1 cellular context compared by ENCODE assay signal in the genomic region with DNA sequence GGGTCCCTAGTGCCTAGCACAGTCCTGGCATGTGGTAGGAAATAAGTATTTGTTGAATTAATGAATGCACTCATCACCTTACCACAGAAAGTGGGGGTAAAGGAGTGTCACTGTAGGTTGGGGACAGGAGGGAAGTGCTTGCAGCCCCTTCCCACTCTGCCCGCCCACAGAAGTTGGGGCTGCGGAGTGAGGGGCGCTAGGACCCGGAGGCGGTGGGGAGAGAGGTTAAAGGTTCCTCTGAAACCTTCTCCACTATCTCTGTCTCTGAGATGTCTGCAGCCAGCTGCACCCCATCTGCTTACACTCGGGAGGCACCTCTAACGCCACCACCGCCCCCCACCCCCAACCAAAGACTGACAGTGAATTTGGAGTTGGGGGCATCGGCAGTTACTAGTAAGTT.
TF ChIP-seq lines count a peak whose summit lies in the region.

No MANE protein-coding gene starts in this region.

TF ChIP-seq in GM12878, 131 proteins besides CTCF, POLR2A, EP300 and RAD21 (continued from another document):
- TF ChIP-seq, protein P1, sequence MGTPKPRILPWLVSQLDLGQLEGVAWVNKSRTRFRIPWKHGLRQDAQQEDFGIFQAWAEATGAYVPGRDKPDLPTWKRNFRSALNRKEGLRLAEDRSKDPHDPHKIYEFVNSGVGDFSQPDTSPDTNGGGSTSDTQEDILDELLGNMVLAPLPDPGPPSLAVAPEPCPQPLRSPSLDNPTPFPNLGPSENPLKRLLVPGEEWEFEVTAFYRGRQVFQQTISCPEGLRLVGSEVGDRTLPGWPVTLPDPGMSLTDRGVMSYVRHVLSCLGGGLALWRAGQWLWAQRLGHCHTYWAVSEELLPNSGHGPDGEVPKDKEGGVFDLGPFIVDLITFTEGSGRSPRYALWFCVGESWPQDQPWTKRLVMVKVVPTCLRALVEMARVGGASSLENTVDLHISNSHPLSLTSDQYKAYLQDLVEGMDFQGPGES (IDR thresholded peaks at IDR 0.05): no peak
- TF ChIP-seq CHD1 (IDR thresholded peaks at IDR 0.05; ENCODE audit: low read depth, low read length) (no peak), CHD2 (IDR thresholded peaks at IDR 0.05; ENCODE audit: borderline replicate concordance, low read depth, low read length) (no peak), ZBED1 (IDR thresholded peaks at IDR 0.05; ENCODE audit: borderline replicate concordance) (no peak), RCOR1 (conservative IDR thresholded peaks at IDR 0.05; ENCODE audit: low read depth, low read length) (no peak)
TF ChIP-seq in GM12878: peak in this region for 0.
